Comparison of ENCODE assay signal across 23 cellular contexts in genomic region chr13:65595881-65596280, GRCh38.
DNase-seq lines count a peak whose midpoint lies in the region; ATAC-seq, FAIRE-seq and TF ChIP-seq lines count a peak whose summit lies in the region.
"Had no signal": no experiment of that assay in that cellular context is flagged by ENCODE, and none has a peak within 500 bp of the region (broad histone marks: within the 10 kb centered on the region; RNA-seq: fewer than 3 reads in every experiment).

No MANE protein-coding gene starts in this region.

- H2AK5ac ChIP-seq in IMR-90 (ENCODE audit: low read depth, low read length): no peak overlapping the region

- H2AFZ ChIP-seq in IMR-90 (replicated peaks; ENCODE audit: low read length, poor library complexity) (no peak overlapping the region), astrocyte (ENCODE audit: low read depth, low read length) (no peak overlapping the region)

- no peak overlapping the region for H3K18ac ChIP-seq in IMR-90 (ENCODE audit: low read depth, low read length)

- H2BK5ac ChIP-seq in IMR-90 (ENCODE audit: low read depth, low read length, poor library complexity, severe bottlenecking): no peak overlapping the region

- TF ChIP-seq EP300 in esophagus muscularis mucosa (IDR thresholded peaks at IDR 0.05): no peak

- FAIRE-seq in astrocyte (lab: Jason Lieb, UNC): no peak
- FAIRE-seq: D721Med, GM12891, GM18507, HTR-8/SVneo had no signal

- H3K79me2 ChIP-seq in astrocyte (ENCODE audit: insufficient read depth, low read length): no peaks in the 10 kb centered on the region

- no peak overlapping the region for H3K23ac ChIP-seq in IMR-90 (ENCODE audit: low read depth, low read length)

- TF ChIP-seq POLR2A in IMR-90 (IDR thresholded peaks at IDR 0.05; ENCODE audit: low read depth, low read length): no peak
- TF ChIP-seq POLR2A in esophagus muscularis mucosa (IDR thresholded peaks at IDR 0.05; ENCODE audit: low read depth): no peak

- no peak overlapping the region for H2BK20ac ChIP-seq in IMR-90 (ENCODE audit: low read depth, low read length)

- no peak overlapping the region for H3K14ac ChIP-seq in IMR-90 (replicated peaks; ENCODE audit: low read depth, low read length)

- no peaks in the 10 kb centered on the region for H3K36me3 Mint-ChIP-seq in astrocyte (ENCODE audit: low read depth, unreplicated experiment)
- H3K36me3 Mint-ChIP-seq: CD4-positive, alpha-beta memory T cell had no signal

- H4K5ac ChIP-seq in IMR-90 (ENCODE audit: low read depth, low read length): no peak overlapping the region

- H3K9me1 ChIP-seq in IMR-90 (ENCODE audit: insufficient read depth, low read length): no peaks in the 10 kb centered on the region

- dilution Hi-C loops in IMR-90 (cut with HindIII; ENCODE audit: low sequenced_read_pairs, unreplicated experiment): no loop called here

- H4K91ac ChIP-seq in IMR-90 (ENCODE audit: insufficient read depth, low read depth, low read length): no peak overlapping the region

- no peak overlapping the region for H4K8ac ChIP-seq in IMR-90 (ENCODE audit: low read depth in 2 of 2, low read length in 2 of 2)

- no peaks in the 10 kb centered on the region for H3K4me1 ChIP-seq in IMR-90 (ENCODE audit: control insufficient read depth, insufficient read depth, low read length)
- peaks cover 27% of the 10 kb centered on the region for H3K4me1 ChIP-seq in astrocyte (ENCODE audit: insufficient read depth, low read length)
- peaks cover 0 to 8% (median 4%) of the 10 kb centered on the region in 4 donors for H3K4me1 ChIP-seq in esophagus muscularis mucosa

- H3K27me3 Mint-ChIP-seq in astrocyte (ENCODE audit: low read depth, unreplicated experiment): no peaks in the 10 kb centered on the region
- H3K27me3 Mint-ChIP-seq: CD4-positive, alpha-beta memory T cell had no signal

- H4K20me1 ChIP-seq in IMR-90 (ENCODE audit: insufficient read depth, low read length) (no peaks in the 10 kb centered on the region), astrocyte (ENCODE audit: insufficient read depth, low read length) (no peaks in the 10 kb centered on the region)

- H3K4me3 Mint-ChIP-seq in astrocyte (ENCODE audit: unreplicated experiment): no peak overlapping the region
- H3K4me3 Mint-ChIP-seq: CD4-positive, alpha-beta memory T cell had no signal

- H3K27ac ChIP-seq in IMR-90 (ENCODE audit: insufficient read depth, low read length) (no peak overlapping the region), astrocyte (ENCODE audit: low read depth, low read length) (no peak overlapping the region), esophagus muscularis mucosa (replicated peaks in 1 of 4) (no peak overlapping the region)
- H3K27ac ChIP-seq: HL-60, SJSA1 had no signal

- H3K27me3 ChIP-seq in IMR-90 (ENCODE audit: control insufficient read depth, insufficient read depth, low read length): no peaks in the 10 kb centered on the region
- H3K27me3 ChIP-seq in astrocyte (ENCODE audit: insufficient read depth, low read length): no peaks in the 10 kb centered on the region
- H3K27me3 ChIP-seq in esophagus muscularis mucosa: no peaks in the 10 kb centered on the region
- H3K27me3 ChIP-seq: SJSA1 had no signal

- H3K9me3 Mint-ChIP-seq in astrocyte (ENCODE audit: unreplicated experiment): no peaks in the 10 kb centered on the region

- no peak overlapping the region for H3K56ac ChIP-seq in IMR-90 (ENCODE audit: extremely low read depth, insufficient read depth, low read length)

- CTCF ChIA-PET in IMR-90 (lab: Yijun Ruan, JAX): no interaction called here

- no peaks in the 10 kb centered on the region for H3K36me3 ChIP-seq in IMR-90 (ENCODE audit: control insufficient read depth, insufficient read depth, low read length)
- H3K36me3 ChIP-seq in astrocyte (ENCODE audit: insufficient read depth, low read length): no peaks in the 10 kb centered on the region
- H3K36me3 ChIP-seq in esophagus muscularis mucosa: no peaks in the 10 kb centered on the region
- H3K36me3 ChIP-seq: SJSA1 had no signal

- H3K4me2 ChIP-seq in IMR-90 (ENCODE audit: low read depth, low read length) (no peak overlapping the region), astrocyte (ENCODE audit: low read length) (no peak overlapping the region)

- TF ChIP-seq CTCF in IMR-90 (conservative IDR thresholded peaks at IDR 0.05; ENCODE audit: low read depth, low read length): no peak
- TF ChIP-seq CTCF in astrocyte (IDR thresholded peaks at IDR 0.05; ENCODE audit: insufficient read depth, low read depth, low read length): no peak
- TF ChIP-seq CTCF in fibroblast of the aortic adventitia (IDR thresholded peaks at IDR 0.05; ENCODE audit: insufficient read depth, low read length): no peak
- TF ChIP-seq CTCF in esophagus muscularis mucosa (IDR thresholded peaks at IDR 0.05): no peak

- H2BK15ac ChIP-seq in IMR-90 (ENCODE audit: low read depth, low read length): no peak overlapping the region

- no peak overlapping the region for H3K9ac ChIP-seq in IMR-90 (ENCODE audit: low read depth, low read length)
- no peak overlapping the region for H3K9ac ChIP-seq in astrocyte (ENCODE audit: low read length)

- H3K4ac ChIP-seq in IMR-90 (ENCODE audit: low read depth, low read length): no peak overlapping the region

- H3K9me3 ChIP-seq in IMR-90 (ENCODE audit: control insufficient read depth, insufficient read depth, low read length) (no peaks in the 10 kb centered on the region), astrocyte (ENCODE audit: insufficient read depth, low read depth, low read length) (no peaks in the 10 kb centered on the region), esophagus muscularis mucosa (no peaks in the 10 kb centered on the region)
- H3K9me3 ChIP-seq: SJSA1 had no signal

- H3K79me1 ChIP-seq in IMR-90 (ENCODE audit: low read depth in 1 of 2, low read length in 2 of 2): no peaks in the 10 kb centered on the region

- H3K4me1 Mint-ChIP-seq in astrocyte (ENCODE audit: low read depth, unreplicated experiment): peaks cover 16% of the 10 kb centered on the region
- H3K4me1 Mint-ChIP-seq: CD4-positive, alpha-beta memory T cell had no signal

- intact Hi-C loops in IMR-90 (cut with micrococcal nuclease): no loop called here
- intact Hi-C loops in esophagus muscularis mucosa (cut with DNase I): no loop called here

- DNase-seq in EL (peak; percentile 32), IMR-90 (peak; percentile 55), astrocyte (ENCODE audit: low read depth) (peak; percentile 59), fibroblast of the aortic adventitia (ENCODE audit: low read depth) (peak; percentile 51), esophagus muscularis mucosa (ENCODE audit: extremely low spot score) (no peak)
- DNase-seq in activated CD4-positive, alpha-beta T cell treated with anti-CD3 and anti-CD28 coated beads for 48 hours: no peak
- DNase-seq: CD4-positive, alpha-beta memory T cell; DMS79; GDM1; NCI-H1417 treated with DMSO at 0.1 percent for 48 hours; NCI-H2029; NCI-H2171 treated with DMSO at 0.1 percent for 48 hours; NCI-H446 treated with DMSO at 0.1 percent for 48 hours; NK-92 treated with Interleukin-12 subunit alpha and Interleukin-12 subunit beta, amount 100 ng/mL, for 24 hours; PC-3 had no signal

- no peak overlapping the region for H3K27ac Mint-ChIP-seq in astrocyte (ENCODE audit: unreplicated experiment)
- H3K27ac Mint-ChIP-seq: CD4-positive, alpha-beta memory T cell had no signal

- H2AK9ac ChIP-seq in IMR-90 (replicated peaks; ENCODE audit: low read depth, low read length, poor library complexity): no peak overlapping the region

- no peak for TF ChIP-seq RAD21 in IMR-90 (IDR thresholded peaks at IDR 0.05; ENCODE audit: low read length)

- BruUV-seq in IMR-90 (replicated peaks; lab: Mats Ljungman, UMichigan): no TSS peak

- ATAC-seq in IMR-90 (ENCODE audit: low read depth) (peak; percentile 49), GM21737 (IDR thresholded peaks at IDR 0.05; ENCODE audit: unreplicated experiment) (no peak), HG03521 (IDR thresholded peaks at IDR 0.05; ENCODE audit: unreplicated experiment) (no peak)
- ATAC-seq: PC-3 had no signal

- H2BK120ac ChIP-seq in IMR-90 (ENCODE audit: low read depth, low read length): no peak overlapping the region

- no CpG with 5 or more reads among the region's 2 CpGs for WGBS in IMR-90 (ENCODE audit: extremely low coverage in 2 of 2, insufficient read length in 1 of 2), 2 experiments
- 76% methylated on average over 2 of the region's 2 CpGs for WGBS in esophagus muscularis mucosa

- in situ Hi-C loops in IMR-90 (cut with MboI; ENCODE audit: low sequenced_read_pairs): no loop called here

- H3K4me3 ChIP-seq in IMR-90 (ENCODE audit: insufficient read depth, low read depth, low read length) (no peak overlapping the region), astrocyte (ENCODE audit: insufficient read depth, low read depth, low read length) (no peak overlapping the region), fibroblast of the aortic adventitia (ENCODE audit: low read depth, low read length) (no peak overlapping the region), esophagus muscularis mucosa (no peak overlapping the region)
- H3K4me3 ChIP-seq: SJSA1 had no signal

- POLR2A ChIA-PET in IMR-90 (lab: Charles Lee; ENCODE audit: unreplicated experiment): no interaction called here

TF ChIP-seq in IMR-90, 13 proteins besides CTCF, POLR2A, EP300 and RAD21:
- no peak for TF ChIP-seq FOS (IDR thresholded peaks at IDR 0.05; ENCODE audit: low read depth, low read length)
- TF ChIP-seq RCOR1 (IDR thresholded peaks at IDR 0.05; ENCODE audit: insufficient replicate concordance, low read length): no peak
- no peak for TF ChIP-seq CHD1 (IDR thresholded peaks at IDR 0.05; ENCODE audit: low read depth, low read length)
- TF ChIP-seq RFX5 (IDR thresholded peaks at IDR 0.05; ENCODE audit: low read depth, low read length): no peak
- TF ChIP-seq ELK1 (IDR thresholded peaks at IDR 0.05; ENCODE audit: borderline replicate concordance, low read depth, low read length): no peak
- no peak for TF ChIP-seq BHLHE40 (IDR thresholded peaks at IDR 0.05; ENCODE audit: low read depth, low read length)
- no peak for TF ChIP-seq NFE2L2 (IDR thresholded peaks at IDR 0.05; ENCODE audit: low read depth, low read length)

Comparison
In these comparisons a context has a peak if more than half of its experiments do, and no peak if none do; other contexts are left out.
1. DNase-seq: peak in EL (single experiment), IMR-90 (single experiment), astrocyte (single experiment) and fibroblast of the aortic adventitia (single experiment); none in esophagus muscularis mucosa (single experiment) and activated CD4-positive, alpha-beta T cell treated with anti-CD3 and anti-CD28 coated beads for 48 hours (single experiment).